ENCODE assay signal across 7 cellular contexts in the genomic region with DNA sequence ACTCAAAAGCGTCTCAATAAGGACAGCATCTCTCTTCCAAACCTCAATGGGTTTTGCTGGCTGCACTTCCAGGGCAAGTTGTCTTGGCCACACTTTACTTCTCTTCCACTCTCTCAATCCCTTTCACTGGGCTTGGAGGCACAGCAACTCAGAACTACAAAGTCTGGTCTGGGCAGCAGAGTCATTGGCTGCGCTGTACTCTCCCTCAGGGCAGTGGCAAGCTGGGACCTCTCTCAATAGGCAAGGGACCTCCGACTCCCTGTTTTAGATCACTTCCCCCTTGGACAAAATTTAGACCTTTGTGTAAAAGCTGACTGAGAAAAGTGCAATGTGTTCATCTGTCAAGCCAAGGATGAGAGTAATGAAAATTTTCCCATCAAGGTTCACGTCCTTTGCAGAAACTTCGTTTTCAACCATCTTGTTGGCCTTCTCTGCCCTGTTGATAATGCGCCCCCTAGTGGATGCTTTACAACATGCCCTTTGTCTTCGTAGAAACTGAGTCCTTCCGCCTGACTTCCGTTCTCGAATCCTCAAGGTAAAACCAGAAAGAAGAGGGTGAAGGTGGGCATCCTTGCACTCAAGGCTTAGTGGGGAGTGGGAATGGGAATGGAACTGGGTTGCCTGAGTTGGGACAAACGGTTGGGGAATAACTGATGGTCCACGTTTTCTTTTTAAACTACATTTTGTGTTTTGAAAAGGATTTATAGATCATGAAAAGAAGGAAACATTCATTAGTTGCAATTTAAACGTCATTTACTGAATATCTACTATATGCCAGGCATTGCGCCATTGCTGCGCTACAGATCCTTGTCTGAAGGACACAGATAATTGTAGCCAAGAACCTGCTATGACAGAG.
DNase-seq lines count a peak whose midpoint lies in the region; ATAC-seq and TF ChIP-seq lines count a peak whose summit lies in the region.

No MANE protein-coding gene starts in this region.

- H3K36me3 ChIP-seq in GM06990 (ENCODE audit: control insufficient read depth, insufficient read depth, low read length) (no peaks in the 10 kb centered on the region), mammary epithelial cell (ENCODE audit: insufficient read depth, low read length) (no peaks in the 10 kb centered on the region), right lobe of liver (no peaks in the 10 kb centered on the region)

- TF ChIP-seq CTCF in GM06990 (IDR thresholded peaks at IDR 0.05; ENCODE audit: insufficient read depth, low read length, poor library complexity, severe bottlenecking): peak; percentile 88
- peak; percentile 79 to 91 for TF ChIP-seq CTCF in mammary epithelial cell (conservative IDR thresholded peaks at IDR 0.05 in 1 of 2, IDR thresholded peaks at IDR 0.05 in 1 of 2; ENCODE audit: extremely low read depth in 1 of 2, insufficient read depth in 1 of 2, low read depth in 1 of 2, low read length in 2 of 2)
- peak; percentile 79 to 87 (median 85) for TF ChIP-seq CTCF in right lobe of liver (IDR thresholded peaks at IDR 0.05)

- 77% methylated on average over 15 of the region's 15 CpGs for WGBS in mammary epithelial cell (ENCODE audit: low coverage, missing lambda C conversion rate)
- 33% methylated on average over 13 of the region's 15 CpGs for WGBS in right lobe of liver (ENCODE audit: insufficient coverage, low coverage, low lambda C conversion rate, missing lambda C conversion rate)

- dilution Hi-C loops in mammary epithelial cell (cut with HindIII; ENCODE audit: low sequenced_read_pairs): no loop called here

- ATAC-seq in right lobe of liver: peak; percentile 55 to 71 (median 64)
- ATAC-seq in GM18861 (IDR thresholded peaks at IDR 0.05; ENCODE audit: unreplicated experiment): no peak

- H4K20me1 ChIP-seq in mammary epithelial cell (ENCODE audit: insufficient read depth, low read length): no peaks in the 10 kb centered on the region

- H3K4me2 ChIP-seq in mammary epithelial cell (ENCODE audit: insufficient read depth, low read depth, low read length): no peak overlapping the region

- H3K27ac ChIP-seq in mammary epithelial cell (ENCODE audit: insufficient read depth, low read depth, low read length) (no peak overlapping the region), right lobe of liver (no peak overlapping the region)

- no peak overlapping the region for H3K9ac ChIP-seq in mammary epithelial cell (ENCODE audit: insufficient read depth, low read length)

- in situ Hi-C loops in mammary epithelial cell (cut with MboI; ENCODE audit: low sequenced_read_pairs in 2 of 2): no loop called here

- no TSS peak for BruUV-seq in mammary epithelial cell (replicated peaks; lab: Mats Ljungman, UMichigan)

- no peak overlapping the region for H2AFZ ChIP-seq in mammary epithelial cell (ENCODE audit: low read depth, low read length)

- H3K9me3 ChIP-seq in mammary epithelial cell (replicated peaks; ENCODE audit: insufficient read depth, low read length): no peaks in the 10 kb centered on the region
- no peaks in the 10 kb centered on the region for H3K9me3 ChIP-seq in right lobe of liver

- intact Hi-C loops in mammary epithelial cell (cut with micrococcal nuclease): loop anchor here (1.0 to 5.0 kb wide), 3 partner anchors 154 to 312 kb away; no protein-coding TSS in a partner anchor
- intact Hi-C loops in right lobe of liver (cut with DNase I): no loop called here

- no peak for TF ChIP-seq POLR2A in right lobe of liver (IDR thresholded peaks at IDR 0.05)

- H3K79me2 ChIP-seq in mammary epithelial cell (ENCODE audit: insufficient read depth, low read length): no peaks in the 10 kb centered on the region

- no peak overlapping the region for H3K4me3 ChIP-seq in GM06990 (replicated peaks; ENCODE audit: low read depth, low read length)
- no peak overlapping the region for H3K4me3 ChIP-seq in mammary epithelial cell (replicated peaks in 1 of 3; ENCODE audit: insufficient read depth in 1 of 3, low read depth in 2 of 3, low read length in 3 of 3)
- no peak overlapping the region for H3K4me3 ChIP-seq in right lobe of liver

- no peaks in the 10 kb centered on the region for H3K27me3 ChIP-seq in GM06990 (replicated peaks; ENCODE audit: control insufficient read depth, insufficient read depth, low read length)
- H3K27me3 ChIP-seq in mammary epithelial cell (ENCODE audit: insufficient read depth, low read length): no peaks in the 10 kb centered on the region
- no peaks in the 10 kb centered on the region for H3K27me3 ChIP-seq in right lobe of liver

- DNase-seq in GM06990 (ENCODE audit: extremely low read depth, insufficient read length) (no peak), M059J (ENCODE audit: low read depth) (peak; percentile 45), SK-N-DZ (ENCODE audit: low spot score) (peak; percentile 77), mammary epithelial cell (no peak), right lobe of liver (peak in 1 of 3 donors; percentile 59), superior temporal gyrus (ENCODE audit: extremely low spot score) (peak; percentile 80)

- H3K4me1 ChIP-seq in mammary epithelial cell (ENCODE audit: insufficient read depth, low read length) (peaks cover 19% of the 10 kb centered on the region), right lobe of liver (peaks cover 0 to 18% (median 3%) of the 10 kb centered on the region in 4 donors)

- CTCF ChIA-PET in mammary epithelial cell (lab: Charles Lee; ENCODE audit: low non-redundant PET): interaction anchor here (0.6 kb wide), 1 partner anchor 736 kb away, joined by 4 read pairs; no protein-coding TSS in a partner anchor

Comparison
In these comparisons a context has a peak if more than half of its experiments do, and no peak if none do; other contexts are left out.
1. DNase-seq: peak in M059J (single experiment), SK-N-DZ (single experiment) and superior temporal gyrus (single experiment); none in GM06990 (single experiment) and mammary epithelial cell (single experiment).
2. Peak in every context shown above with its lines, with median percentiles within 50 percentile points of each other: CTCF ChIP-seq.